In the genomic region with DNA sequence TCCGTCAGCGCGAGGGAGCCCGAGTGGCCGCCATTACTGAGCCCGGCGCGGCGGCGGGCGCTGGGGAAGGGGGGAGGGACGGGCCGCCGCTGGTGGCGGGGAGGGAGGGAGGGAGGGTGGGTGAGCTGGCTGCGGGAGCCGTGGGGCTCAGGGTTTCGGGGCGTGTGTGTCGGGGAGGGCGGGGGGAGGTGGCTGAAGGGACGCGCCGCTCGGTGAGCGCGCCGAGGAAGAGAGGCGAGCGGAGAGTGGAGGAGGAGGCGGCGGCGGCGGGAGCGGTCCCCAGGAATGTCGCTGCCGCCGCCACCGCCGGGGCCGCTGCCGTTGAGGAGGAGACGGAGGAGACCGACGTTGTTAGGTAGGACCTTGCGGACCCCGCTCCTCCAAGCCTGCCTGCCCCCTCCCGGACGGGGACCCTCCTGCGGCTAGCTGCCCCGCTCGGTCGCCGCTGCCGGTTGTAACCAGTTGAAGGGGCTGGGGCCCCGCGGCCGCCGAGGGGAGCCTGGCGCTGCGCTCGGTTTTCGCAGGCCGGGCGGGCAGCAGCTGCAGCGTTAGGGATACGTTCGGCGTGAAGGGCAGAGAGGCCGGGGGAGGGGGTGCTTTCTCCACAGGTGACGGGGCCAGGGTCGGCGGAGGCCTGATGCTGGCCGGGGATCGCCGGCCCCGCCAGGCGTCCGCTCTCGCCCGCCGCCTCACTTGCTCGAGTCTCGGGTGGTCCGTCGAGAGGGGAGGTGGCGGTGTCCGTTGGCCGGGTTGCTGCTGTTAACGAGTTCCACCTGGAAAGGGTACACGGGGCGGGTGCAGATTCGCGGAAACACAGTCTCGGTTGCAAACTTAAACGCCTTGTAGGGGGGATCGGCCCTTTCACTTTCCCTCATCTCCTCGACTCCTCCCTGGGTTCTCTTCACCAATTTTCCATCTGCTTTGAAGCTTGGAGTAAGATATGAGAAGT, we compare ENCODE assay signal across 1 cellular context.
A peak's percentile ranks its signal among the peaks of the same experiment; 100 is the strongest.
TF ChIP-seq lines count a peak whose summit lies in the region.

A gene with protein sequence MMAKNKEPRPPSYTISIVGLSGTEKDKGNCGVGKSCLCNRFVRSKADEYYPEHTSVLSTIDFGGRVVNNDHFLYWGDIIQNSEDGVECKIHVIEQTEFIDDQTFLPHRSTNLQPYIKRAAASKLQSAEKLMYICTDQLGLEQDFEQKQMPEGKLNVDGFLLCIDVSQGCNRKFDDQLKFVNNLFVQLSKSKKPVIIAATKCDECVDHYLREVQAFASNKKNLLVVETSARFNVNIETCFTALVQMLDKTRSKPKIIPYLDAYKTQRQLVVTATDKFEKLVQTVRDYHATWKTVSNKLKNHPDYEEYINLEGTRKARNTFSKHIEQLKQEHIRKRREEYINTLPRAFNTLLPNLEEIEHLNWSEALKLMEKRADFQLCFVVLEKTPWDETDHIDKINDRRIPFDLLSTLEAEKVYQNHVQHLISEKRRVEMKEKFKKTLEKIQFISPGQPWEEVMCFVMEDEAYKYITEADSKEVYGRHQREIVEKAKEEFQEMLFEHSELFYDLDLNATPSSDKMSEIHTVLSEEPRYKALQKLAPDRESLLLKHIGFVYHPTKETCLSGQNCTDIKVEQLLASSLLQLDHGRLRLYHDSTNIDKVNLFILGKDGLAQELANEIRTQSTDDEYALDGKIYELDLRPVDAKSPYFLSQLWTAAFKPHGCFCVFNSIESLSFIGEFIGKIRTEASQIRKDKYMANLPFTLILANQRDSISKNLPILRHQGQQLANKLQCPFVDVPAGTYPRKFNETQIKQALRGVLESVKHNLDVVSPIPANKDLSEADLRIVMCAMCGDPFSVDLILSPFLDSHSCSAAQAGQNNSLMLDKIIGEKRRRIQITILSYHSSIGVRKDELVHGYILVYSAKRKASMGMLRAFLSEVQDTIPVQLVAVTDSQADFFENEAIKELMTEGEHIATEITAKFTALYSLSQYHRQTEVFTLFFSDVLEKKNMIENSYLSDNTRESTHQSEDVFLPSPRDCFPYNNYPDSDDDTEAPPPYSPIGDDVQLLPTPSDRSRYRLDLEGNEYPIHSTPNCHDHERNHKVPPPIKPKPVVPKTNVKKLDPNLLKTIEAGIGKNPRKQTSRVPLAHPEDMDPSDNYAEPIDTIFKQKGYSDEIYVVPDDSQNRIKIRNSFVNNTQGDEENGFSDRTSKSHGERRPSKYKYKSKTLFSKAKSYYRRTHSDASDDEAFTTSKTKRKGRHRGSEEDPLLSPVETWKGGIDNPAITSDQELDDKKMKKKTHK (N-terminal part only) (plus strand): TSS at position 224 of the 949 bp plus-strand sequence. CDS start 13,366 bp downstream, outside the sequence.

TF ChIP-seq in HepG2, 621 proteins besides CTCF, POLR2A, EP300 and RAD21 (continued from another document):
- peak; percentile 75 for TF ChIP-seq ARID4A (CRISPR knock-in tag; IDR thresholded peaks at IDR 0.05; ENCODE audit: borderline replicate concordance)
- no peak; the same call in 1 of the 2 replicates for TF ChIP-seq ZNF839 (CRISPR knock-in tag; IDR thresholded peaks at IDR 0.05; ENCODE audit: borderline replicate concordance)
- TF ChIP-seq ZNF30 (CRISPR knock-in tag; IDR thresholded peaks at IDR 0.05), result peak; percentile 78; the same call in 1 of the 2 replicates
- TF ChIP-seq NR3C1 (CRISPR knock-in tag; IDR thresholded peaks at IDR 0.05), result no peak
- TF ChIP-seq SKI (IDR thresholded peaks at IDR 0.05; ENCODE audit: partially characterized antibody), result peak; percentile 38
- TF ChIP-seq ZNF737 (CRISPR knock-in tag; IDR thresholded peaks at IDR 0.05; ENCODE audit: borderline replicate concordance), result no peak
- TF ChIP-seq CBX1 (IDR thresholded peaks at IDR 0.05; ENCODE audit: low read depth), result peak; percentile 12
- peak; percentile 93 for TF ChIP-seq ZNF563 (CRISPR knock-in tag; IDR thresholded peaks at IDR 0.05)
- no peak for TF ChIP-seq HIVEP1 (CRISPR knock-in tag; IDR thresholded peaks at IDR 0.05)
- peak; percentile 47; the same call in 1 of the 2 replicates for TF ChIP-seq ZSCAN31 (CRISPR knock-in tag; IDR thresholded peaks at IDR 0.05; ENCODE audit: low read depth)
- TF ChIP-seq ZFP36L1 (CRISPR knock-in tag; IDR thresholded peaks at IDR 0.05), result 0 out of 2 replicates have a peak, but pooled peaks have one; percentile 52
- TF ChIP-seq ZNF207 (IDR thresholded peaks at IDR 0.05; ENCODE audit: borderline replicate concordance), result no peak
- TF ChIP-seq ETV6 (CRISPR knock-in tag; conservative IDR thresholded peaks at IDR 0.05), result peak; percentile 88; the same call in 1 of the 2 replicates
